17 cellular contexts compared by ENCODE assay signal in genomic region chr9:7237473-7238243, GRCh38.
A peak's percentile ranks its signal among the peaks of the same experiment; 100 is the strongest.
DNase-seq lines count a peak whose midpoint lies in the region; ATAC-seq and TF ChIP-seq lines count a peak whose summit lies in the region.
"Had no signal": no experiment of that assay in that cellular context is flagged by ENCODE, and none has a peak within 500 bp of the region (broad histone marks: within the 10 kb centered on the region; RNA-seq: fewer than 3 reads in every experiment).

No MANE protein-coding gene starts in this region.

- ATAC-seq in natural killer cell (no peak), HG02623 (IDR thresholded peaks at IDR 0.05; ENCODE audit: unreplicated experiment) (no peak)

- H3K23ac ChIP-seq in trophoblast cell (ENCODE audit: low read length), result no peak overlapping the region

- H2AFZ ChIP-seq in trophoblast cell (ENCODE audit: insufficient read depth, low read length, poor library complexity), result no peak overlapping the region
- H2AFZ ChIP-seq: parathyroid adenoma had no signal

- no peaks in the 10 kb centered on the region for H3K9me3 ChIP-seq in trophoblast cell (ENCODE audit: insufficient read depth, low read depth, low read length)
- H3K9me3 ChIP-seq: colonic mucosa, esophagus squamous epithelium had no signal

- no peak overlapping the region for H4K12ac ChIP-seq in trophoblast cell (ENCODE audit: low read depth, low read length)

- DNase-seq in NCI-H2107 treated with DMSO at 0.1 percent for 48 hours (lab: John Stamatoyannopoulos, UW; ENCODE audit: unreplicated experiment), result peak; percentile 7
- no peak for DNase-seq in NCI-H2107 (lab: John Stamatoyannopoulos, UW)
- peak; percentile 31 for DNase-seq in NCI-H1436 (lab: John Stamatoyannopoulos, UW)
- DNase-seq in astrocyte of the hippocampus (ENCODE audit: low read depth, low spot score), result peak; percentile 29
- no peak for DNase-seq in trophoblast cell
- no peak for DNase-seq in natural killer cell
- DNase-seq in stimulated activated CD8-positive, alpha-beta memory T cell treated with anti-CD3 and anti-CD28 coated beads, Interleukin-4, amount 100 ng/mL, for 48 hours, result no peak
- DNase-seq: activated naive CD4-positive, alpha-beta T cell treated with Interleukin-2 at 50 U/mL for 16 hours; colonic mucosa; esophagus squamous epithelium; HCEC 1CT; NCI-H2171; stimulated activated CD4-positive, alpha-beta T cell treated with anti-CD3 and anti-CD28 coated beads, Interleukin-15, amount 100 ng/mL, for 24 hours; tibial artery had no signal

- no peak overlapping the region for H2BK120ac ChIP-seq in trophoblast cell (ENCODE audit: insufficient read depth, low read length, poor library complexity)

- no peaks in the 10 kb centered on the region for H3K79me2 ChIP-seq in trophoblast cell (ENCODE audit: control insufficient read depth, insufficient read depth, low read length, poor library complexity)
- H3K79me2 ChIP-seq: parathyroid adenoma had no signal

- no peaks in the 10 kb centered on the region for H3K9me3 Mint-ChIP-seq in natural killer cell

- H3K4me1 Mint-ChIP-seq in natural killer cell, result no peaks in the 10 kb centered on the region
- H3K4me1 Mint-ChIP-seq: mesothelial cell of epicardium had no signal

- H3K79me1 ChIP-seq in trophoblast cell (ENCODE audit: low read length), result peaks cover 5% of the 10 kb centered on the region

- peaks cover 15 to 18% of the 10 kb centered on the region in 2 experiments for H3K4me1 ChIP-seq in trophoblast cell (ENCODE audit: control insufficient read depth in 1 of 2, insufficient read depth in 2 of 2, low read length in 2 of 2)
- H3K4me1 ChIP-seq: colonic mucosa, esophagus squamous epithelium, parathyroid adenoma, tibial artery had no signal

- no peaks in the 10 kb centered on the region for H3K36me3 ChIP-seq in trophoblast cell (ENCODE audit: control insufficient read depth in 1 of 2, insufficient read depth in 2 of 2, low read length in 2 of 2)
- H3K36me3 ChIP-seq: colonic mucosa, esophagus squamous epithelium, tibial artery had no signal

- no peak overlapping the region for H3K4me2 ChIP-seq in trophoblast cell (ENCODE audit: low read length)

- no peak overlapping the region for H3K4me3 ChIP-seq in trophoblast cell (ENCODE audit: low read depth, low read length)
- H3K4me3 ChIP-seq: colonic mucosa, esophagus squamous epithelium, tibial artery had no signal

- no peak overlapping the region for H3K9ac ChIP-seq in trophoblast cell (ENCODE audit: low read length)
- H3K9ac ChIP-seq: parathyroid adenoma had no signal

- H3K27me3 ChIP-seq in trophoblast cell (ENCODE audit: insufficient read depth, low read length), result no peaks in the 10 kb centered on the region
- H3K27me3 ChIP-seq: colonic mucosa, esophagus squamous epithelium, tibial artery had no signal

- H3K27ac Mint-ChIP-seq in natural killer cell, result no peak overlapping the region
- H3K27ac Mint-ChIP-seq: mesothelial cell of epicardium had no signal

- no peak overlapping the region for H3K18ac ChIP-seq in trophoblast cell (ENCODE audit: low read length)

- H3K4ac ChIP-seq in trophoblast cell (ENCODE audit: low read depth, low read length), result no peak overlapping the region

- TF ChIP-seq CTCF in natural killer cell (IDR thresholded peaks at IDR 0.05), result no peak

- peak overlapping the region; percentile 35 for H3K27ac ChIP-seq in trophoblast cell (ENCODE audit: low read depth, low read length)
- H3K27ac ChIP-seq: colonic mucosa, esophagus squamous epithelium, parathyroid adenoma, tibial artery had no signal

- H2BK12ac ChIP-seq in trophoblast cell (ENCODE audit: low read length), result no peak overlapping the region

- no peak overlapping the region for H2AK5ac ChIP-seq in trophoblast cell (ENCODE audit: low read length)

- no peak overlapping the region for H3K14ac ChIP-seq in trophoblast cell (ENCODE audit: low read length)

- H2BK5ac ChIP-seq in trophoblast cell (ENCODE audit: low read depth, low read length, poor library complexity), result no peak overlapping the region

- H3K4me3 Mint-ChIP-seq in natural killer cell, result no peak overlapping the region
- H3K4me3 Mint-ChIP-seq: mesothelial cell of epicardium had no signal

- H3K36me3 Mint-ChIP-seq in natural killer cell, result no peaks in the 10 kb centered on the region
- H3K36me3 Mint-ChIP-seq: mesothelial cell of epicardium had no signal

- intact Hi-C loops in natural killer cell (cut with micrococcal nuclease), result no loop called here

- H4K91ac ChIP-seq in trophoblast cell (ENCODE audit: low read depth, low read length), result no peak overlapping the region

- H4K8ac ChIP-seq in trophoblast cell (ENCODE audit: low read depth, low read length), result no peak overlapping the region

- H3K27me3 Mint-ChIP-seq in natural killer cell (ENCODE audit: low read depth in 2 of 2), result peaks cover 2 to 7% of the 10 kb centered on the region in 2 donors

- WGBS in trophoblast cell (ENCODE audit: extremely low coverage, insufficient coverage, insufficient read length), result no CpG with 5 or more reads among the region's 1 CpG

Comparison
In these comparisons a context has a peak if more than half of its experiments do, and no peak if none do; other contexts are left out.
1. DNase-seq: peak in NCI-H2107 treated with DMSO at 0.1 percent for 48 hours (single experiment), NCI-H1436 (single experiment) and astrocyte of the hippocampus (single experiment); none in NCI-H2107 (single experiment), trophoblast cell (0 of 2), natural killer cell (single experiment) and stimulated activated CD8-positive, alpha-beta memory T cell treated with anti-CD3 and anti-CD28 coated beads, Interleukin-4, amount 100 ng/mL, for 48 hours (single experiment).